ENCODE assay signal across 8 cellular contexts in the genomic region with DNA sequence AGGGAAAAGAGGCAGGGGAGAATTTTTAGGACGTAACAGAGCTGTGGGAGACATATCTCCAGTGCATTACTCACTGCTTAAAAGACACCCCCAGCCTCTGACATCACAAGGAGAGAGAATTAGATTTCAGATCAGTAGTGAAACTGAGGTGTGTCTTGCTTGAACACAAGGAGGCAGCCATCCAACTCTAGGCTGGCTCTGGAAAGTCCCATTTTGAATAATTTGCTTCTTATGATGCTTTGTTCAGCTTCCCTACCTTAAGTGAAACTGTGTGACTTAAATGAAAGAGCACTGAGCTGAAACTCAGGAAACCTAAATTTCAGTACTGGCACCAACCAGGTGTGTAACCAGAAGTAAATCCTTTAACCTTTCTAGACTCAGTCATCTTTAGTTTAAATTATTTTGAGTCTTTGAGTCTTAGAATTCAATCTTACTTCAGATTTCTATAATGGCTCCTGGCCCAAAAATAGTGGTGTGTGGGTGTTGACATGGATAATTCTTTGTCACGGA.
DNase-seq lines count a peak whose midpoint lies in the region; ATAC-seq and TF ChIP-seq lines count a peak whose summit lies in the region.

No MANE protein-coding gene starts in this region.

- in situ Hi-C loops in ACHN (cut with HindIII; ENCODE audit: low pct_ligation_motif_present, low pct_unique_long_range_greater_than_20kb, low sequenced_read_pairs): no loop called here

- no peak for TF ChIP-seq POLR2A in lower leg skin (IDR thresholded peaks at IDR 0.05)

- peak; percentile 33 for TF ChIP-seq CTCF in fibroblast of villous mesenchyme (IDR thresholded peaks at IDR 0.05; ENCODE audit: insufficient read depth, low read depth, low read length)
- no peak for TF ChIP-seq CTCF in lower leg skin (IDR thresholded peaks at IDR 0.05)

- WGBS in lower leg skin, 2 donors: 21 to 27% methylated on average over 2 of the region's 2 CpGs

- CTCF ChIA-PET in activated CD8-positive, alpha-beta T cell treated with anti-CD3 and anti-CD28 coated beads, Interleukin-2, amount 10 ng/mL, durations not matched to agents 7 days and 5 days (lab: Charles Lee): interaction anchor here (0.9 to 3.7 kb wide), 27 partner anchors 8 to 163 kb away, joined by 3 to 39 read pairs (median 6); no protein-coding TSS in a partner anchor

- peaks cover 91% of the 10 kb centered on the region for H3K4me1 Mint-ChIP-seq in activated CD8-positive, alpha-beta T cell treated with anti-CD3 and anti-CD28 coated beads, Interleukin-2, amount 10 ng/mL, durations not matched to agents 7 days and 5 days (ENCODE audit: low read depth)

- ATAC-seq in GM19324 (IDR thresholded peaks at IDR 0.05; ENCODE audit: low FRiP score, unreplicated experiment) (peak; percentile 80), HG03342 (IDR thresholded peaks at IDR 0.05; ENCODE audit: unreplicated experiment) (peak; percentile 79)
- peak; percentile 91 for ATAC-seq in activated CD8-positive, alpha-beta T cell treated with anti-CD3 and anti-CD28 coated beads, Interleukin-2, amount 10 ng/mL, durations not matched to agents 7 days and 5 days

- H3K4me3 Mint-ChIP-seq in activated CD8-positive, alpha-beta T cell treated with anti-CD3 and anti-CD28 coated beads, Interleukin-2, amount 10 ng/mL, durations not matched to agents 7 days and 5 days: no peak overlapping the region

- intact Hi-C loops in lower leg skin (cut with DNase I; ENCODE audit: low total_unique reads): no loop called here

- H3K4me3 ChIP-seq in fibroblast of villous mesenchyme (ENCODE audit: low read depth, low read length) (no peak overlapping the region), lower leg skin (ENCODE audit: low read depth, poor library complexity, severe bottlenecking) (no peak overlapping the region)

- H3K9me3 Mint-ChIP-seq in activated CD8-positive, alpha-beta T cell treated with anti-CD3 and anti-CD28 coated beads, Interleukin-2, amount 10 ng/mL, durations not matched to agents 7 days and 5 days (ENCODE audit: insufficient read depth): no peaks in the 10 kb centered on the region

- H3K27me3 Mint-ChIP-seq in activated CD8-positive, alpha-beta T cell treated with anti-CD3 and anti-CD28 coated beads, Interleukin-2, amount 10 ng/mL, durations not matched to agents 7 days and 5 days (ENCODE audit: low read depth): no peaks in the 10 kb centered on the region

- DNase-seq in ACHN (peak; percentile 16), fibroblast of villous mesenchyme (ENCODE audit: low read depth) (peak; percentile 78), lower leg skin (ENCODE audit: low spot score in 2 of 2) (no peak), NCI-H524 treated with DMSO at 0.1 percent for 48 hours (lab: John Stamatoyannopoulos, UW) (no peak)
- peak; percentile 72 for DNase-seq in activated CD8-positive, alpha-beta T cell treated with anti-CD3 and anti-CD28 coated beads, Interleukin-2, amount 10 ng/mL, durations not matched to agents 7 days and 5 days
- peak in 2 of 3 experiments; percentile 26 to 54 for DNase-seq in stimulated activated CD4-positive, alpha-beta T cell treated with anti-CD3 and anti-CD28 coated beads, TNF-alpha, amount 100 ng/mL, for 4 hours (ENCODE audit: low read depth in 3 of 3)

- POLR2A ChIA-PET in activated CD8-positive, alpha-beta T cell treated with anti-CD3 and anti-CD28 coated beads, Interleukin-2, amount 10 ng/mL, durations not matched to agents 7 days and 5 days (lab: Charles Lee): interaction anchor here (0.7 to 2.7 kb wide), 8 partner anchors 19 to 164 kb away, joined by 3 to 22 read pairs (median 5); no protein-coding TSS in a partner anchor

- H3K27ac Mint-ChIP-seq in activated CD8-positive, alpha-beta T cell treated with anti-CD3 and anti-CD28 coated beads, Interleukin-2, amount 10 ng/mL, durations not matched to agents 7 days and 5 days: peak overlapping the region; percentile 66

- H3K36me3 Mint-ChIP-seq in activated CD8-positive, alpha-beta T cell treated with anti-CD3 and anti-CD28 coated beads, Interleukin-2, amount 10 ng/mL, durations not matched to agents 7 days and 5 days (ENCODE audit: low read depth): peaks cover 10% of the 10 kb centered on the region

Comparison
In these comparisons a context has a peak if more than half of its experiments do, and no peak if none do; other contexts are left out.
1. DNase-seq: peak in ACHN (single experiment), activated CD8-positive, alpha-beta T cell treated with anti-CD3 and anti-CD28 coated beads, Interleukin-2, amount 10 ng/mL, durations not matched to agents 7 days and 5 days (single experiment), fibroblast of villous mesenchyme (single experiment) and stimulated activated CD4-positive, alpha-beta T cell treated with anti-CD3 and anti-CD28 coated beads, TNF-alpha, amount 100 ng/mL, for 4 hours (2 of 3); none in lower leg skin (0 of 2) and NCI-H524 treated with DMSO at 0.1 percent for 48 hours (single experiment).
2. Peak in every context shown above with its lines, with median percentiles within 50 percentile points of each other: ATAC-seq.